8 cellular contexts compared by ENCODE assay signal in genomic region chr2:174395284-174395968, GRCh38. TPM values are rescaled to one million over a fixed set of nuclear protein-coding genes. Genes with fewer than 3 reads are reported as not detected.
DNase-seq lines count a peak whose midpoint lies in the region; ATAC-seq and TF ChIP-seq lines count a peak whose summit lies in the region.

Gene SCRN3, plus strand, starts transcription at chr2:174395730. Its CDS starts 2,554 bp downstream, at chr2:174398284.

- POLR2A ChIA-PET in CD4-positive, alpha-beta T cell (lab: Charles Lee), result interaction anchor here (0.6 to 1.4 kb wide), 17 partner anchors 9 to 1900 kb away, joined by 3 to 5 read pairs (median 3); no protein-coding TSS in a partner anchor

- peak within 1 kb of the TSS; percentile 100 for H3K4me3 Mint-ChIP-seq in CD4-positive, alpha-beta T cell

- H3K27me3 ChIP-seq in CD4-positive, alpha-beta T cell (ENCODE audit: control insufficient read depth, insufficient read depth, low read length), result no peaks in the 10 kb centered on the region
- no peaks in the 10 kb centered on the region for H3K27me3 ChIP-seq in lung (ENCODE audit: control insufficient read depth, insufficient read depth)

- intact Hi-C loops in CD4-positive, alpha-beta T cell (cut with DNase I, micrococcal nuclease), result loop anchor here in 1 of 2 experiments (5.0 kb wide), 1 partner anchor 148 kb away; the partner anchor contains the start of gene OLA1

- peaks cover 68% of the 10 kb centered on the region for H3K4me1 Mint-ChIP-seq in CD4-positive, alpha-beta T cell (ENCODE audit: low read depth)

- peak within 1 kb of the TSS; percentile 100 for H3K27ac Mint-ChIP-seq in CD4-positive, alpha-beta T cell

- peak within 1 kb of the TSS; percentile 91 for H3K4me3 ChIP-seq in lung

- H3K36me3 ChIP-seq in lung (ENCODE audit: control insufficient read depth in 2 of 2, insufficient read depth in 2 of 2, low read length in 2 of 2), result peaks cover 1 to 2% of the 10 kb centered on the region in 2 donors

- H3K36me3 Mint-ChIP-seq in CD4-positive, alpha-beta T cell (ENCODE audit: low read depth), result peaks cover 57% of the 10 kb centered on the region

- H3K27me3 Mint-ChIP-seq in CD4-positive, alpha-beta T cell, result no peaks in the 10 kb centered on the region

- WGBS in lung, 2 donors, result 0 to 1% methylated on average over 32 to 35 of the region's 35 CpGs

- no peaks in the 10 kb centered on the region for H3K9me3 Mint-ChIP-seq in CD4-positive, alpha-beta T cell

- DNase-seq in CD4-positive, alpha-beta T cell, result peak; percentile 58 to 77 (median 65)
- DNase-seq in NCI-H82 treated with DMSO at 0.1 percent for 48 hours (lab: John Stamatoyannopoulos, UW; ENCODE audit: unreplicated experiment), result peak; percentile 62
- DNase-seq in activated CD8-positive, alpha-beta memory T cell treated with anti-CD3 and anti-CD28 coated beads for 1 hour (ENCODE audit: extremely low read depth in 1 of 2, low read depth in 1 of 2), result peak; percentile 43 to 55
- DNase-seq in effector CD8-positive, alpha-beta T cell (lab: John Stamatoyannopoulos, UW), result peak; percentile 71
- peak; percentile 90 for DNase-seq in lung (ENCODE audit: low spot score)
- peak; percentile 41 to 46 (median 43) for DNase-seq in stimulated activated CD4-positive, alpha-beta T cell treated with anti-CD3 and anti-CD28 coated beads, TNF-alpha, amount 100 ng/mL, for 4 hours (ENCODE audit: low read depth in 3 of 3)

- peak within 1 kb of the TSS; percentile 92 for H3K27ac ChIP-seq in CD4-positive, alpha-beta T cell (ENCODE audit: low read depth, low read length)
- H3K27ac ChIP-seq in lung (ENCODE audit: low read depth in 1 of 2, low read length in 1 of 2), result peak within 1 kb of the TSS; percentile 87 to 95

- H3K9me3 ChIP-seq in CD4-positive, alpha-beta T cell (ENCODE audit: control insufficient read depth, low read length), result no peaks in the 10 kb centered on the region
- H3K9me3 ChIP-seq in lung (ENCODE audit: control insufficient read depth in 2 of 2, insufficient read depth in 1 of 2, low read length in 1 of 2), result no peaks in the 10 kb centered on the region

- CTCF ChIA-PET in CD4-positive, alpha-beta T cell (lab: Charles Lee), result interaction anchor here (1.1 kb wide), 1 partner anchor 17 kb away, joined by 3 read pairs; no protein-coding TSS in a partner anchor

- no peak for TF ChIP-seq CTCF in CD4-positive, alpha-beta T cell (IDR thresholded peaks at IDR 0.05)
- no peak for TF ChIP-seq CTCF in lung (IDR thresholded peaks at IDR 0.05; ENCODE audit: control extremely low read depth, extremely low read depth)

- peaks cover 0 to 11% of the 10 kb centered on the region in 2 donors for H3K4me1 ChIP-seq in lung (ENCODE audit: control insufficient read depth in 2 of 2, insufficient read depth in 2 of 2, low read length in 2 of 2)

- peak; percentile 86 for ATAC-seq in CD4-positive, alpha-beta T cell (ENCODE audit: poor library complexity)
- ATAC-seq in GM19397 (IDR thresholded peaks at IDR 0.05; ENCODE audit: unreplicated experiment), result peak; percentile 96
- ATAC-seq in HG03571 (IDR thresholded peaks at IDR 0.05; ENCODE audit: unreplicated experiment), result peak; percentile 95
- peak; percentile 93 for ATAC-seq in lung (ENCODE audit: insufficient read depth, low FRiP score)

RNA-seq across cellular contexts. Expression of gene SCRN3, which starts in this region (rescaled TPM):
- total RNA-seq in CD4-positive, alpha-beta T cell, result 1 to 10 TPM; 7.6 to 7.9 TPM
- 10 to 100 TPM; 22.7 to 34.0 TPM for total RNA-seq in lung
- polyA plus RNA-seq in lung, result 10 to 100 TPM; 11.0 to 14.4 TPM

Comparison
In these comparisons a context has a peak if more than half of its experiments do, and no peak if none do; other contexts are left out.
1. Peak in every context shown above with its lines: DNase-seq, ATAC-seq, H3K4me3 ChIP-seq and H3K27ac ChIP-seq.